Comparison of ENCODE assay signal across 18 cellular contexts in genomic region chr16:66959645-66960177, GRCh38. TPM values are rescaled to one million over a fixed set of nuclear protein-coding genes. Genes with fewer than 3 reads are reported as not detected.
DNase-seq lines count a peak whose midpoint lies in the region; ATAC-seq and TF ChIP-seq lines count a peak whose summit lies in the region.
"Had no signal": no experiment of that assay in that cellular context is flagged by ENCODE, and none has a peak within 500 bp of the region (broad histone marks: within the 10 kb centered on the region; RNA-seq: fewer than 3 reads in every experiment).

No MANE protein-coding gene starts in this region.

- H2AFZ ChIP-seq in neuronal stem cell (ENCODE audit: low read length) = no peak overlapping the region

- H3K4me3 ChIP-seq in gastroesophageal sphincter (no peak overlapping the region), neuronal stem cell (ENCODE audit: low read length in 2 of 2) (peak overlapping the region in 1 of 2 donors; percentile 57)
- H3K4me3 ChIP-seq: sigmoid colon had no signal

- no peak overlapping the region for H3K4ac ChIP-seq in neuronal stem cell (ENCODE audit: low read length)

- H2BK5ac ChIP-seq in neuronal stem cell (ENCODE audit: low read length) = no peak overlapping the region

- H3K27ac ChIP-seq in gastroesophageal sphincter = no peak overlapping the region
- H3K27ac ChIP-seq in neuronal stem cell (replicated peaks; ENCODE audit: low read length) = no peak overlapping the region
- H3K27ac ChIP-seq: sigmoid colon, VCaP had no signal

- H3K27me3 ChIP-seq in gastroesophageal sphincter = peaks cover 15% of the 10 kb centered on the region
- peaks cover 0 to 23% (median 0%) of the 10 kb centered on the region in 3 experiments for H3K27me3 ChIP-seq in neuronal stem cell (ENCODE audit: control insufficient read depth in 3 of 3, insufficient read depth in 3 of 3, low read depth in 1 of 3, low read length in 3 of 3)
- H3K27me3 ChIP-seq: sigmoid colon had no signal

- H3K4me2 ChIP-seq in neuronal stem cell (ENCODE audit: insufficient read depth, low read length, poor library complexity, severe bottlenecking) = no peak overlapping the region

- DNase-seq in CD1c-positive myeloid dendritic cell (ENCODE audit: extremely low spot score) (peak; percentile 68), NOMO-1 (lab: John Stamatoyannopoulos, UW; ENCODE audit: unreplicated experiment in 2 of 2) (peak; percentile 42 to 45), neuronal stem cell (ENCODE audit: low spot score) (no peak), NCI-H774 (lab: John Stamatoyannopoulos, UW) (no peak), LoVo (ENCODE audit: low spot score) (no peak), NCI-H510A (lab: John Stamatoyannopoulos, UW) (no peak), NCI-H1436 (lab: John Stamatoyannopoulos, UW) (no peak)
- DNase-seq: activated CD4-positive, alpha-beta memory T cell treated with anti-CD3 and anti-CD28 coated beads, Interleukin-2, amount 10 ng/mL, durations not matched to agents 7 days and 5 days; GF-D8; H7; Karpas-422; mammary epithelial cell; NCI-H1436 treated with DMSO at 0.1 percent for 48 hours; sigmoid colon; stimulated activated CD4-positive, alpha-beta T cell treated with anti-CD3 and anti-CD28 coated beads, Interleukin-2, amount 100 ng/mL, for 48 hours had no signal

- TF ChIP-seq EP300 in gastroesophageal sphincter (IDR thresholded peaks at IDR 0.05) = no peak

- H3K79me1 ChIP-seq in neuronal stem cell (ENCODE audit: low read depth, low read length) = peaks cover 2% of the 10 kb centered on the region

- H2BK12ac ChIP-seq in neuronal stem cell (ENCODE audit: low read length) = no peak overlapping the region

- no peak for TF ChIP-seq CTCF in gastroesophageal sphincter (IDR thresholded peaks at IDR 0.05)

- no peak overlapping the region for H3K23ac ChIP-seq in neuronal stem cell (ENCODE audit: low read depth, low read length, poor library complexity)

- TF ChIP-seq POLR2A in gastroesophageal sphincter (IDR thresholded peaks at IDR 0.05) = no peak

- H3K9ac ChIP-seq in neuronal stem cell (ENCODE audit: low read depth, low read length, poor library complexity) = no peak overlapping the region

- H3K4me1 ChIP-seq in gastroesophageal sphincter (no peaks in the 10 kb centered on the region), neuronal stem cell (ENCODE audit: control insufficient read depth in 2 of 2, insufficient read depth in 1 of 2, low read depth in 1 of 2, low read length in 2 of 2) (peaks cover 3% of the 10 kb centered on the region in 2 donors)
- H3K4me1 ChIP-seq: sigmoid colon had no signal

- no peaks in the 10 kb centered on the region for H3K36me3 ChIP-seq in gastroesophageal sphincter
- H3K36me3 ChIP-seq in neuronal stem cell (replicated peaks in 1 of 2; ENCODE audit: control insufficient read depth in 2 of 2, insufficient read depth in 2 of 2, low read length in 2 of 2) = no peaks in the 10 kb centered on the region
- H3K36me3 ChIP-seq: sigmoid colon had no signal

- H4K8ac ChIP-seq in neuronal stem cell (ENCODE audit: low read depth, low read length) = no peak overlapping the region

- no peak overlapping the region for H2AK5ac ChIP-seq in neuronal stem cell (ENCODE audit: low read depth, low read length)

- WGBS in gastroesophageal sphincter (ENCODE audit: low coverage in 1 of 2), 2 donors = 54 to 66% methylated on average over 2 to 4 of the region's 5 CpGs
- no CpG with 5 or more reads among the region's 5 CpGs for WGBS in neuronal stem cell (ENCODE audit: extremely low coverage in 2 of 2, insufficient read length in 2 of 2, insufficient replicate concordance in 1 of 2), 2 donors

- H3K14ac ChIP-seq in neuronal stem cell (ENCODE audit: low read length) = no peak overlapping the region

- H3K18ac ChIP-seq in neuronal stem cell (ENCODE audit: low read length) = no peak overlapping the region

- H3K9me3 ChIP-seq in gastroesophageal sphincter (no peaks in the 10 kb centered on the region), neuronal stem cell (replicated peaks in 1 of 2; ENCODE audit: control insufficient read depth in 2 of 2, insufficient read depth in 1 of 2, low read depth in 1 of 2, low read length in 2 of 2) (no peaks in the 10 kb centered on the region)
- H3K9me3 ChIP-seq: sigmoid colon had no signal

- H4K91ac ChIP-seq in neuronal stem cell (ENCODE audit: low read depth, low read length, poor library complexity) = peak overlapping the region; percentile 75

- H2BK120ac ChIP-seq in neuronal stem cell (ENCODE audit: low read depth, low read length) = no peak overlapping the region

- no peak overlapping the region for H2BK15ac ChIP-seq in neuronal stem cell (ENCODE audit: low read length)

- ATAC-seq in gastroesophageal sphincter = peak; percentile 73

RNA-seq across cellular contexts. Expression of gene CES3, which starts 1.4 kb away (rescaled TPM):
- under 1 TPM in 3 of 4 donors, not detected in 1; 0.13 to 0.49 (median 0.39) TPM for total RNA-seq in gastroesophageal sphincter
- polyA plus RNA-seq in neuronal stem cell (2013, experiment 1 of 2) = 2.4 TPM
- polyA plus RNA-seq in neuronal stem cell (2013, experiment 2 of 2) = 2.5 TPM

RNA-seq across cellular contexts. Expression of gene CES2, which starts 24.4 kb away (rescaled TPM):
- 10 to 100 TPM; 25.9 to 32.6 (median 26.3) TPM for total RNA-seq in gastroesophageal sphincter
- 14.6 TPM for polyA plus RNA-seq in neuronal stem cell (2013, experiment 1 of 2)
- polyA plus RNA-seq in neuronal stem cell (2013, experiment 2 of 2) = 15.0 TPM

RNA-seq across cellular contexts. Expression of gene CIAO2B, which starts 25.5 kb away (rescaled TPM):
- 10 to 100 TPM; 54.3 to 88.9 (median 79.5) TPM for total RNA-seq in gastroesophageal sphincter
- 93.4 TPM for polyA plus RNA-seq in neuronal stem cell (2013, experiment 1 of 2)
- 91.2 TPM for polyA plus RNA-seq in neuronal stem cell (2013, experiment 2 of 2)

RNA-seq across cellular contexts. Expression of gene CES4A, which starts 28.7 kb away (rescaled TPM):
- 1 to 10 TPM; 1.2 to 6.1 (median 2.6) TPM for total RNA-seq in gastroesophageal sphincter
- polyA plus RNA-seq in neuronal stem cell (2013, experiment 1 of 2) = 0.54 TPM
- polyA plus RNA-seq in neuronal stem cell (2013, experiment 2 of 2) = 0.48 TPM
- total RNA-seq: NCI-H460 had no signal

RNA-seq across cellular contexts. Expression of gene RRAD, which starts 34.4 kb away (rescaled TPM):
- total RNA-seq in gastroesophageal sphincter = 100 to 1,000 TPM in 1 of 4 donors, 10 to 100 TPM in 3; 33.4 to 103 (median 50.8) TPM
- polyA plus RNA-seq in neuronal stem cell (2013, experiment 1 of 2) = 0.32 TPM
- 0.30 TPM for polyA plus RNA-seq in neuronal stem cell (2013, experiment 2 of 2)

Comparison
In these comparisons a context has a peak if more than half of its experiments do, and no peak if none do; other contexts are left out.
1. DNase-seq: peak in CD1c-positive myeloid dendritic cell (single experiment) and NOMO-1 (2 of 2); none in neuronal stem cell (single experiment), NCI-H774 (single experiment), LoVo (single experiment), NCI-H510A (single experiment) and NCI-H1436 (single experiment).